ENCODE assay signal across 9 cellular contexts in genomic region chr3:184377882-184378445, GRCh38. TPM values are rescaled to one million over a fixed set of nuclear protein-coding genes. Genes with fewer than 3 reads are reported as not detected.
DNase-seq lines count a peak whose midpoint lies in the region; ATAC-seq and TF ChIP-seq lines count a peak whose summit lies in the region.
"Had no signal": no experiment of that assay in that cellular context is flagged by ENCODE, and none has a peak within 500 bp of the region (broad histone marks: within the 10 kb centered on the region; RNA-seq: fewer than 3 reads in every experiment).

Gene THPO (minus strand): TSS chr3:184378207. CDS start chr3:184376259, 1,948 bp downstream.

- CTCF ChIA-PET in activated CD4-positive, alpha-beta T cell treated with anti-CD3 and anti-CD28 coated beads for 36 hours (lab: Charles Lee) = interaction anchor here (0.6 kb wide), 1 partner anchor 164 kb away, joined by 3 read pairs; no protein-coding TSS in a partner anchor

- H3K4me1 Mint-ChIP-seq in activated CD4-positive, alpha-beta T cell treated with anti-CD3 and anti-CD28 coated beads, Interleukin-2, amount 10 ng/mL, durations not matched to agents 24 days and 14 days = peaks cover 2% of the 10 kb centered on the region
- H3K4me1 Mint-ChIP-seq in activated CD4-positive, alpha-beta T cell treated with anti-CD3 and anti-CD28 coated beads for 36 hours = peaks cover 6% of the 10 kb centered on the region
- H3K4me1 Mint-ChIP-seq in mesothelial cell of epicardium = peaks cover 13% of the 10 kb centered on the region

- H3K4me3 Mint-ChIP-seq in activated CD4-positive, alpha-beta T cell treated with anti-CD3 and anti-CD28 coated beads, Interleukin-2, amount 10 ng/mL, durations not matched to agents 24 days and 14 days = peak within 1 kb of the TSS; percentile 69
- H3K4me3 Mint-ChIP-seq in activated CD4-positive, alpha-beta T cell treated with anti-CD3 and anti-CD28 coated beads for 36 hours = no peak within 1 kb of the TSS
- H3K4me3 Mint-ChIP-seq in mesothelial cell of epicardium = peak within 1 kb of the TSS; percentile 68

- no peak within 1 kb of the TSS for H3K27ac Mint-ChIP-seq in activated CD4-positive, alpha-beta T cell treated with anti-CD3 and anti-CD28 coated beads, Interleukin-2, amount 10 ng/mL, durations not matched to agents 24 days and 14 days
- H3K27ac Mint-ChIP-seq in activated CD4-positive, alpha-beta T cell treated with anti-CD3 and anti-CD28 coated beads for 36 hours = no peak within 1 kb of the TSS
- H3K27ac Mint-ChIP-seq in mesothelial cell of epicardium = peak within 1 kb of the TSS; percentile 28

- 24 to 69% methylated on average over 2 to 7 of the region's 7 CpGs for WGBS in body of pancreas, 2 donors
- 71 to 80% methylated on average over 7 of the region's 7 CpGs for WGBS in testis, 2 donors

- no peaks in the 10 kb centered on the region for H3K27me3 ChIP-seq in body of pancreas
- H3K27me3 ChIP-seq in testis = no peaks in the 10 kb centered on the region

- POLR2A ChIA-PET in activated CD4-positive, alpha-beta T cell treated with anti-CD3 and anti-CD28 coated beads for 36 hours (lab: Charles Lee) = no interaction called here

- no peak within 1 kb of the TSS for H3K4me3 ChIP-seq in body of pancreas
- H3K4me3 ChIP-seq in testis = no peak within 1 kb of the TSS

- H3K27me3 Mint-ChIP-seq in activated CD4-positive, alpha-beta T cell treated with anti-CD3 and anti-CD28 coated beads, Interleukin-2, amount 10 ng/mL, durations not matched to agents 24 days and 14 days = peaks cover 64% of the 10 kb centered on the region
- H3K27me3 Mint-ChIP-seq in activated CD4-positive, alpha-beta T cell treated with anti-CD3 and anti-CD28 coated beads for 36 hours = peaks cover 40% of the 10 kb centered on the region
- H3K27me3 Mint-ChIP-seq in mesothelial cell of epicardium (ENCODE audit: low read depth) = peaks cover 53% of the 10 kb centered on the region

- intact Hi-C loops in activated CD4-positive, alpha-beta T cell treated with anti-CD3 and anti-CD28 coated beads, Interleukin-2, amount 10 ng/mL, durations not matched to agents 24 days and 14 days (cut with micrococcal nuclease) = no loop called here
- intact Hi-C loops in activated CD4-positive, alpha-beta T cell treated with anti-CD3 and anti-CD28 coated beads for 36 hours (cut with DNase I, micrococcal nuclease) = no loop called here
- intact Hi-C loops in body of pancreas (cut with DNase I) (no loop called here), testis (cut with DNase I; ENCODE audit: low total_unique reads) (loop anchor here (10.0 kb wide), 1 partner anchor 167 kb away; no protein-coding TSS in a partner anchor)

- no peaks in the 10 kb centered on the region for H3K36me3 ChIP-seq in body of pancreas (replicated peaks in 1 of 2; ENCODE audit: insufficient read depth in 1 of 2, low read depth in 2 of 2)
- no peaks in the 10 kb centered on the region for H3K36me3 ChIP-seq in testis (ENCODE audit: low read depth, missing control alignments)

- no peak for TF ChIP-seq POLR2A in body of pancreas (IDR thresholded peaks at IDR 0.05)
- TF ChIP-seq POLR2A in testis (IDR thresholded peaks at IDR 0.05) = no peak

- DNase-seq in activated CD4-positive, alpha-beta T cell treated with anti-CD3 and anti-CD28 coated beads, Interleukin-2, amount 10 ng/mL, durations not matched to agents 24 days and 14 days = no peak
- DNase-seq in activated CD4-positive, alpha-beta T cell treated with anti-CD3 and anti-CD28 coated beads for 36 hours = no peak
- DNase-seq in body of pancreas (peak; percentile 66 to 79 (median 75)), mesothelial cell of epicardium (ENCODE audit: low spot score in 2 of 2, unreplicated experiment in 2 of 2) (no peak), testis (no peak), UCSD-AML1 (lab: John Stamatoyannopoulos, UW; ENCODE audit: unreplicated experiment) (no peak), iPS-NIHi11 (ENCODE audit: low spot score) (no peak)
- no peak for DNase-seq in stimulated activated CD4-positive, alpha-beta T cell treated with anti-CD3 and anti-CD28 coated beads, Interleukin-4, amount 100 ng/mL, for 4 hours
- DNase-seq: NCI-H1694 had no signal

- no peak for ATAC-seq in activated CD4-positive, alpha-beta T cell treated with anti-CD3 and anti-CD28 coated beads for 36 hours
- peak; percentile 56 for ATAC-seq in body of pancreas

- peaks cover 34% of the 10 kb centered on the region for H3K4me1 ChIP-seq in body of pancreas
- peaks cover 15% of the 10 kb centered on the region for H3K4me1 ChIP-seq in testis

- no peaks in the 10 kb centered on the region for H3K36me3 Mint-ChIP-seq in activated CD4-positive, alpha-beta T cell treated with anti-CD3 and anti-CD28 coated beads, Interleukin-2, amount 10 ng/mL, durations not matched to agents 24 days and 14 days (ENCODE audit: low read depth)
- H3K36me3 Mint-ChIP-seq in activated CD4-positive, alpha-beta T cell treated with anti-CD3 and anti-CD28 coated beads for 36 hours (ENCODE audit: low read depth) = no peaks in the 10 kb centered on the region
- H3K36me3 Mint-ChIP-seq in mesothelial cell of epicardium = no peaks in the 10 kb centered on the region

- TF ChIP-seq CTCF in body of pancreas (IDR thresholded peaks at IDR 0.05) (no peak), mesothelial cell of epicardium (IDR thresholded peaks at IDR 0.05; ENCODE audit: unreplicated experiment) (no peak), testis (IDR thresholded peaks at IDR 0.05) (no peak)

- H3K9me3 ChIP-seq in body of pancreas (no peaks in the 10 kb centered on the region), testis (no peaks in the 10 kb centered on the region)

- H3K27ac ChIP-seq in body of pancreas (peak within 1 kb of the TSS; percentile 25 to 58 (median 37)), testis (peak within 1 kb of the TSS; percentile 19 to 53)

- no peaks in the 10 kb centered on the region for H3K9me3 Mint-ChIP-seq in activated CD4-positive, alpha-beta T cell treated with anti-CD3 and anti-CD28 coated beads, Interleukin-2, amount 10 ng/mL, durations not matched to agents 24 days and 14 days
- H3K9me3 Mint-ChIP-seq in activated CD4-positive, alpha-beta T cell treated with anti-CD3 and anti-CD28 coated beads for 36 hours (ENCODE audit: low read depth) = no peaks in the 10 kb centered on the region
- no peaks in the 10 kb centered on the region for H3K9me3 Mint-ChIP-seq in mesothelial cell of epicardium

RNA-seq across cellular contexts. Expression of gene THPO, which starts in this region (rescaled TPM):
- total RNA-seq in activated CD4-positive, alpha-beta T cell treated with anti-CD3 and anti-CD28 coated beads, Interleukin-2, amount 10 ng/mL, durations not matched to agents 24 days and 14 days = not detected in 2 replicates
- not detected for total RNA-seq in activated CD4-positive, alpha-beta T cell treated with anti-CD3 and anti-CD28 coated beads for 36 hours
- total RNA-seq in body of pancreas = not detected
- 0.56 to 1.1 TPM (median 0.63 TPM) in 3 replicates for total RNA-seq in mesothelial cell of epicardium
- total RNA-seq in testis = under 1 TPM; 0.71 to 0.93 TPM
- 7.6 TPM for polyA plus RNA-seq in testis (ENCODE audit: insufficient read depth, low read depth, low replicate concordance)

Comparison
In these comparisons a context has a peak if more than half of its experiments do, and no peak if none do; other contexts are left out.
1. Peak in DNase-seq, ATAC-seq and H3K27ac ChIP-seq in body of pancreas; RNA of the gene not detected or under 1 TPM.